19 cellular contexts compared by ENCODE assay signal in the genomic region with DNA sequence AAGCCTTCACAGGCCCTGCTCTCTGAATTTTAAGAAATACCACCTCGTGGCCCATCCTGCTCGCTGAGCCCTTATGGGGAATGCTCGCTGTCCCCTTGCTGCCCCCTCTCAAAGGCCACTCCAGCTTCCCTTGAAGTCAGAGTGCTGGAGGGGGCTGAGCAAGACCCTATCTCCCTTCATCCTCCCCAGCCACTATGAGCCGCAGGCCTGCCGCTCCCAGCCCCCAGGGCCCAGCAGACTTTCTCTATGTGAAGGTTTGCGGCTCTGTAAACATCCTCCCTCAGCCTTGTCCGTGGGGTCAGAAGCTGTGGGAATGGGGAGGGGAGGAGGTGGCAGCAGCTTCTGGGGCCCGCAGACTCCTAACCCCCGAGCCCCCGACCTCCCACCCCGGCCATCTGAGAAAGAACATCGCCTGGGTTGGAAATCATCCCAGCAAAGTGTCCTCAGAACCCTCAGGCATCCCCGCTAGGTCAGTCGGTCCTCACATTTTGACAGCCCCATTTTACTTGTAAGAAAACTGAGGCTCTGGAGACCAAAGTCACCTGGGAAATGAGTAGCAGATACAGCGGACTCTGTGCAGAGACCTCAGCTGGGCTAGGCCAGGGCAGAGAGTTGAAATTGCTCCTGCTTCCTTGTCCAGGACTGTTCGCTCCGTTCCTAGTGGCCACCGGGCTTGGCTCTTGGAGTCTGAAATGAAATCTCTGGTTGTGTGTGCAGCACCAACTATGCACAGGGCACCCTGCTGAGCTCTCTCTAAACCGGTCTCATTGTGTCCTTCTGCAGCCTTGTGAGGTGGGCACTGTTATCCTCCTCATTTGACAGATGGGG. TPM values are rescaled to one million over a fixed set of nuclear protein-coding genes. Genes with fewer than 3 reads are reported as not detected.
DNase-seq lines count a peak whose midpoint lies in the region; ATAC-seq and TF ChIP-seq lines count a peak whose summit lies in the region.
"Had no signal": no experiment of that assay in that cellular context is flagged by ENCODE, and none has a peak within 500 bp of the region (broad histone marks: within the 10 kb centered on the region; RNA-seq: fewer than 3 reads in every experiment).

No MANE protein-coding gene starts in this region.

- peaks cover 3% of the 10 kb centered on the region for H3K79me1 ChIP-seq in neuronal stem cell (ENCODE audit: low read depth, low read length)

- H3K4me3 ChIP-seq in right atrium auricular region = no peak overlapping the region
- H3K4me3 ChIP-seq in neuronal stem cell (ENCODE audit: low read length in 2 of 2) = no peak overlapping the region
- no peak overlapping the region for H3K4me3 ChIP-seq in transverse colon
- H3K4me3 ChIP-seq: GM23338, Peyer's patch had no signal

- H3K14ac ChIP-seq in neuronal stem cell (ENCODE audit: low read length) = no peak overlapping the region

- in situ Hi-C loops in transverse colon (cut with MboI; ENCODE audit: low pct_ligation_motif_present in 1 of 4, low pct_unique_long_range_greater_than_20kb in 1 of 4, low sequenced_read_pairs in 3 of 4) = no loop called here

- H2BK5ac ChIP-seq in neuronal stem cell (ENCODE audit: low read length) = no peak overlapping the region

- H3K4me1 ChIP-seq in right atrium auricular region = peaks cover 0 to 17% of the 10 kb centered on the region in 2 donors
- H3K4me1 ChIP-seq in neuronal stem cell (ENCODE audit: control insufficient read depth in 2 of 2, insufficient read depth in 1 of 2, low read depth in 1 of 2, low read length in 2 of 2) = peaks cover 13 to 18% of the 10 kb centered on the region in 2 donors
- peaks cover 8 to 30% (median 18%) of the 10 kb centered on the region in 4 donors for H3K4me1 ChIP-seq in transverse colon

- H3K27me3 ChIP-seq in right atrium auricular region (no peaks in the 10 kb centered on the region), neuronal stem cell (ENCODE audit: control insufficient read depth in 3 of 3, insufficient read depth in 3 of 3, low read depth in 1 of 3, low read length in 3 of 3) (peaks cover 0 to 88% (median 7%) of the 10 kb centered on the region in 3 experiments), transverse colon (no peaks in the 10 kb centered on the region)
- H3K27me3 ChIP-seq: Peyer's patch had no signal

- H4K8ac ChIP-seq in neuronal stem cell (ENCODE audit: low read depth, low read length) = no peak overlapping the region

- H3K9ac ChIP-seq in neuronal stem cell (ENCODE audit: low read depth, low read length, poor library complexity) = peak overlapping the region; percentile 18

- TF ChIP-seq CTCF in right atrium auricular region (IDR thresholded peaks at IDR 0.05) = no peak
- TF ChIP-seq CTCF in transverse colon (IDR thresholded peaks at IDR 0.05) = no peak

- H2AK5ac ChIP-seq in neuronal stem cell (ENCODE audit: low read depth, low read length) = peak overlapping the region; percentile 53

- no peak overlapping the region for H3K4ac ChIP-seq in neuronal stem cell (ENCODE audit: low read length)

- H3K9me3 ChIP-seq in right atrium auricular region = no peaks in the 10 kb centered on the region
- no peaks in the 10 kb centered on the region for H3K9me3 ChIP-seq in neuronal stem cell (replicated peaks in 1 of 2; ENCODE audit: control insufficient read depth in 2 of 2, insufficient read depth in 1 of 2, low read depth in 1 of 2, low read length in 2 of 2)
- no peaks in the 10 kb centered on the region for H3K9me3 ChIP-seq in transverse colon
- H3K9me3 ChIP-seq: Peyer's patch had no signal

- WGBS in neuronal stem cell (ENCODE audit: extremely low coverage in 2 of 2, insufficient read length in 2 of 2, insufficient replicate concordance in 1 of 2), 2 donors = no CpG with 5 or more reads among the region's 19 CpGs
- WGBS in transverse colon (ENCODE audit: low coverage in 1 of 2), 2 donors = 84% methylated on average over 18 of the region's 19 CpGs; no CpG with 5 or more reads in 1 of the 2 donors

- peak overlapping the region; percentile 46 for H3K18ac ChIP-seq in neuronal stem cell (ENCODE audit: low read length)

- H3K27ac ChIP-seq in right atrium auricular region (no peak overlapping the region), neuronal stem cell (replicated peaks; ENCODE audit: low read length) (no peak overlapping the region), transverse colon (peak overlapping the region; percentile 30 to 87 (median 44))

- no peak overlapping the region for H2BK15ac ChIP-seq in neuronal stem cell (ENCODE audit: low read length)

- no peak overlapping the region for H2AFZ ChIP-seq in neuronal stem cell (ENCODE audit: low read length)
- H2AFZ ChIP-seq: GM23338 had no signal

- DNase-seq in Right ventricle myocardium inferior (ENCODE audit: missing footprints) (peak; percentile 53), right atrium auricular region (ENCODE audit: low spot score) (no peak), left kidney (ENCODE audit: low read depth, low spot score) (peak; percentile 54), neuronal stem cell (ENCODE audit: low spot score) (no peak), transverse colon (no peak), NCI-H1048 (lab: John Stamatoyannopoulos, UW) (no peak)
- DNase-seq in activated naive CD4-positive, alpha-beta T cell (lab: John Stamatoyannopoulos, UW) = no peak
- DNase-seq: COR-L47; DMS 273 treated with DMSO at 0.1 percent for 48 hours; DND-41; NCI-H1105; NCI-H2081 treated with DMSO at 0.1 percent for 48 hours; NCI-H446 treated with DMSO at 0.1 percent for 48 hours; NCI-H748 treated with DMSO at 0.1 percent for 48 hours; NK-92 treated with Interleukin-12 subunit alpha and Interleukin-12 subunit beta, amount 100 ng/mL, for 24 hours; Peyer's patch had no signal

- no peak overlapping the region for H2BK120ac ChIP-seq in neuronal stem cell (ENCODE audit: low read depth, low read length)

- no peak overlapping the region for H2BK12ac ChIP-seq in neuronal stem cell (ENCODE audit: low read length)

- no peaks in the 10 kb centered on the region for H3K36me3 ChIP-seq in right atrium auricular region
- no peaks in the 10 kb centered on the region for H3K36me3 ChIP-seq in neuronal stem cell (replicated peaks in 1 of 2; ENCODE audit: control insufficient read depth in 2 of 2, insufficient read depth in 2 of 2, low read length in 2 of 2)
- H3K36me3 ChIP-seq in transverse colon = no peaks in the 10 kb centered on the region
- H3K36me3 ChIP-seq: Peyer's patch had no signal

- TF ChIP-seq EP300 in transverse colon (IDR thresholded peaks at IDR 0.05; ENCODE audit: low read depth) = no peak

- intact Hi-C loops in Right ventricle myocardium inferior (cut with DNase I) (no loop called here), transverse colon (cut with DNase I; ENCODE audit: low total_unique reads) (no loop called here)

- no peak overlapping the region for H3K23ac ChIP-seq in neuronal stem cell (ENCODE audit: low read depth, low read length, poor library complexity)

- H3K4me2 ChIP-seq in neuronal stem cell (ENCODE audit: insufficient read depth, low read length, poor library complexity, severe bottlenecking) = no peak overlapping the region
- H3K4me2 ChIP-seq: GM23338 had no signal

- no peak for TF ChIP-seq POLR2A in transverse colon (IDR thresholded peaks at IDR 0.05)

- no peak for ATAC-seq in Right ventricle myocardium inferior
- no peak for ATAC-seq in GM19328 (IDR thresholded peaks at IDR 0.05; ENCODE audit: unreplicated experiment)
- ATAC-seq: GM23338 had no signal

- H4K91ac ChIP-seq in neuronal stem cell (ENCODE audit: low read depth, low read length, poor library complexity) = no peak overlapping the region

RNA-seq across cellular contexts. Expression of gene KCNQ4, which starts 4.4 kb away (rescaled TPM):
- 2.8 TPM for total RNA-seq in Right ventricle myocardium inferior
- total RNA-seq in right atrium auricular region = 1 to 10 TPM; 1.0 to 1.7 TPM
- polyA plus RNA-seq in neuronal stem cell (2013, experiment 1 of 2) = 3.1 TPM
- polyA plus RNA-seq in neuronal stem cell (2013, experiment 2 of 2) = 3.2 TPM
- total RNA-seq in transverse colon = 10 to 100 TPM in 1 of 4 donors, 1 to 10 TPM in 3; 3.1 to 33.7 (median 3.6) TPM
- total RNA-seq: A172 had no signal

Comparison
In these comparisons a context has a peak if more than half of its experiments do, and no peak if none do; other contexts are left out.
1. DNase-seq: peak in Right ventricle myocardium inferior (single experiment) and left kidney (single experiment); none in right atrium auricular region (single experiment), neuronal stem cell (single experiment), transverse colon (single experiment), NCI-H1048 (single experiment) and activated naive CD4-positive, alpha-beta T cell (0 of 4).
2. H3K27ac ChIP-seq: peak in transverse colon (4 of 4); none in right atrium auricular region (0 of 2) and neuronal stem cell (single experiment).